ENCODE assay signal across 11 cellular contexts in the genomic region with DNA sequence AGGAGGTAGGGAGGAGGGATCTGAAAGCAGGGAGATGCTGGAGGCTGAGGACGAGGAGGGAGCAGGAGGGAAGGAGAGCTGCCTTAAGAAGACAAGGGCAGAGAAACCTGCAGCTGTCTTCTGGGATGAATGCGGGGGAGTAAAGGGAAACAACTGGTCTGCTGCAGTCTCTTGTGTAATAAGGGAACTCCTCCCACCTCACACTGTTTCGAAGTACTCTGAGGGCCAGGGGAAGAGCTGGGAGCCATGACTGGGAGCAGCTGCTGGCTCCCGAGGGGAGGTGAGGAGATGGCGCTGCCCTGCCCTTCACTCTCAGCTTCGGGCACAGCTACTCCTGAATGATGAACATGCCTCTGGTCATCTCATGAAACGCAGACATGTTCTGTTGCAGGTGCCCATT.
A peak's percentile ranks its signal among the peaks of the same experiment; 100 is the strongest.
DNase-seq lines count a peak whose midpoint lies in the region; ATAC-seq and TF ChIP-seq lines count a peak whose summit lies in the region.
"Had no signal": no experiment of that assay in that cellular context is flagged by ENCODE, and none has a peak within 500 bp of the region (broad histone marks: within the 10 kb centered on the region; RNA-seq: fewer than 3 reads in every experiment).

No MANE protein-coding gene starts in this region.

- ATAC-seq in GM21360 (IDR thresholded peaks at IDR 0.05; ENCODE audit: unreplicated experiment): no peak
- no peak for ATAC-seq in GM21390 (IDR thresholded peaks at IDR 0.05; ENCODE audit: unreplicated experiment)
- ATAC-seq in T-helper 17 cell: no peak

- H3K27ac ChIP-seq in A673 (ENCODE audit: low read depth, low read length, poor library complexity, severe bottlenecking): no peak overlapping the region

- CTCF ChIA-PET in A673 (lab: Charles Lee): interaction anchor here (1.2 kb wide), 1 partner anchor 13 kb away, joined by 4 read pairs; no protein-coding TSS in a partner anchor

- H3K4me1 Mint-ChIP-seq in HFFc6 (ENCODE audit: low read depth) (no peaks in the 10 kb centered on the region), T-helper 17 cell (peaks cover 2% of the 10 kb centered on the region)
- H3K4me1 Mint-ChIP-seq: CD4-positive, CD25-positive, alpha-beta regulatory T cell had no signal

- no peaks in the 10 kb centered on the region for H3K36me3 ChIP-seq in A673 (ENCODE audit: insufficient read depth, low read length, poor library complexity, severe bottlenecking)

- H3K9me3 Mint-ChIP-seq in HFFc6: no peaks in the 10 kb centered on the region
- H3K9me3 Mint-ChIP-seq: CD4-positive, CD25-positive, alpha-beta regulatory T cell had no signal

- BruUV-seq in A673 (replicated peaks; lab: Mats Ljungman, UMichigan): no TSS peak

- H3K4me3 ChIP-seq in A673 (ENCODE audit: low read depth, low read length, poor library complexity, severe bottlenecking): no peak overlapping the region

- H3K9me3 ChIP-seq in A673 (ENCODE audit: low read depth, low read length, poor library complexity, severe bottlenecking): no peaks in the 10 kb centered on the region
- H3K9me3 ChIP-seq in T-helper 17 cell (ENCODE audit: control insufficient read depth, low read length, poor library complexity, severe bottlenecking): no peaks in the 10 kb centered on the region

- no peaks in the 10 kb centered on the region for H3K27me3 ChIP-seq in A673 (replicated peaks; ENCODE audit: insufficient read depth, low read depth, low read length, poor library complexity)

- no peak for TF ChIP-seq CTCF in A673 (conservative IDR thresholded peaks at IDR 0.05; ENCODE audit: low read depth, low read length)
- no peak for TF ChIP-seq CTCF in HFFc6 (IDR thresholded peaks at IDR 0.05)

- H3K27ac Mint-ChIP-seq in HFFc6 (no peak overlapping the region), T-helper 17 cell (no peak overlapping the region)

- H3K36me3 Mint-ChIP-seq in HFFc6 (ENCODE audit: low read depth) (peaks cover 9% of the 10 kb centered on the region; the same call in 1 of the 2 replicates), T-helper 17 cell (ENCODE audit: low read depth) (peaks cover 5% of the 10 kb centered on the region)

- POLR2A ChIA-PET in A673 (lab: Charles Lee; ENCODE audit: low non-redundant PET): no interaction called here

- no peaks in the 10 kb centered on the region for H3K27me3 Mint-ChIP-seq in HFFc6 (ENCODE audit: insufficient read depth)
- H3K27me3 Mint-ChIP-seq in T-helper 17 cell: no peaks in the 10 kb centered on the region
- H3K27me3 Mint-ChIP-seq: CD4-positive, CD25-positive, alpha-beta regulatory T cell had no signal

- DNase-seq in A673 (ENCODE audit: low spot score): peak; percentile 52
- DNase-seq in LHCN-M2 (ENCODE audit: low read depth): peak; percentile 99
- peak; percentile 40 for DNase-seq in ecto neural progenitor cell (ENCODE audit: low spot score)
- DNase-seq in mucosa of gallbladder (ENCODE audit: low spot score): peak; percentile 19
- DNase-seq in HFFc6: no peak
- DNase-seq in T-helper 17 cell: no peak
- DNase-seq: activated naive CD4-positive, alpha-beta T cell treated with Interleukin-2 at 50 U/mL for 16 hours; CD4-positive, CD25-positive, alpha-beta regulatory T cell; NCI-H510A treated with DMSO at 0.1 percent for 48 hours had no signal

- no peak overlapping the region for H3K4me3 Mint-ChIP-seq in HFFc6
- no peak overlapping the region for H3K4me3 Mint-ChIP-seq in T-helper 17 cell
- H3K4me3 Mint-ChIP-seq: CD4-positive, CD25-positive, alpha-beta regulatory T cell had no signal

- intact Hi-C loops in A673 (cut with micrococcal nuclease; ENCODE audit: unreplicated experiment): no loop called here

- no peaks in the 10 kb centered on the region for H3K4me1 ChIP-seq in A673 (ENCODE audit: insufficient read depth, low read length, poor library complexity, severe bottlenecking)

Comparison
In these comparisons a context has a peak if more than half of its experiments do, and no peak if none do; other contexts are left out.
1. DNase-seq: peak in A673 (single experiment), LHCN-M2 (single experiment), ecto neural progenitor cell (single experiment) and mucosa of gallbladder (single experiment); none in HFFc6 (single experiment) and T-helper 17 cell (0 of 3).